21 cellular contexts compared by ENCODE assay signal in the genomic region with DNA sequence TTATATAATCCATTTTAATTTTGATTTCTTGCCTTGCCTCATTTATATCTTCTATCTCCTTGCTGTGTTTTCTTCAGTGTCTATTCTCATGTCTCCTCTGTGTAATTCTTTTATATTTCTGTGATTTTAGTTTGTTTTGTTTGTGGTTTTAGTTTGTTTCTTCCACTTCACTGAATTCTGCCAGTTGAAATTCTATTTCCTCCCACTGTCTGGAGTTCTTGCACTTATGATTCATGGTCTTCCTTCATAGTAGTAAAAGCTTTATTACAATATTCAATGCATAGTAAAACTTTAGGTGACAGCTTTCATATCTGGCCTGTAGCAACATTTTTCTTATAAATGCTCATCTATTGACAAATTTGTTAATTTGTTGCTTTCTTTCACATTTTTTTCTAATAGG.
A peak's percentile ranks its signal among the peaks of the same experiment; 100 is the strongest.
DNase-seq lines count a peak whose midpoint lies in the region; ATAC-seq and TF ChIP-seq lines count a peak whose summit lies in the region.
"Had no signal": no experiment of that assay in that cellular context is flagged by ENCODE, and none has a peak within 500 bp of the region (broad histone marks: within the 10 kb centered on the region; RNA-seq: fewer than 3 reads in every experiment).

No MANE protein-coding gene starts in this region.

- H3K9me1 ChIP-seq in IMR-90 (ENCODE audit: insufficient read depth, low read length): no peaks in the 10 kb centered on the region

- no peak overlapping the region for H4K91ac ChIP-seq in IMR-90 (ENCODE audit: insufficient read depth, low read depth, low read length)

- H3K9me3 ChIP-seq in IMR-90 (ENCODE audit: control insufficient read depth, insufficient read depth, low read length): no peaks in the 10 kb centered on the region
- H3K9me3 ChIP-seq: A549, BLaER1, HAP-1, SK-N-SH had no signal

- H2BK15ac ChIP-seq in IMR-90 (ENCODE audit: low read depth, low read length): no peak overlapping the region

- H2BK120ac ChIP-seq in IMR-90 (ENCODE audit: low read depth, low read length): no peak overlapping the region

- no peak overlapping the region for H2AFZ ChIP-seq in IMR-90 (replicated peaks; ENCODE audit: low read length, poor library complexity)

- ATAC-seq in IMR-90 (ENCODE audit: low read depth) (no peak), GM19467 (IDR thresholded peaks at IDR 0.05; ENCODE audit: unreplicated experiment) (no peak), GM18873 (IDR thresholded peaks at IDR 0.05; ENCODE audit: low FRiP score, unreplicated experiment) (no peak), HG03095 (IDR thresholded peaks at IDR 0.05; ENCODE audit: unreplicated experiment) (no peak)
- ATAC-seq: A549 had no signal

- H3K23ac ChIP-seq in IMR-90 (ENCODE audit: low read depth, low read length): no peak overlapping the region

- no peak overlapping the region for H4K5ac ChIP-seq in IMR-90 (ENCODE audit: low read depth, low read length)

- dilution Hi-C loops in IMR-90 (cut with HindIII; ENCODE audit: low sequenced_read_pairs, unreplicated experiment): no loop called here

- no peaks in the 10 kb centered on the region for H3K27me3 ChIP-seq in IMR-90 (ENCODE audit: control insufficient read depth, insufficient read depth, low read length)
- H3K27me3 ChIP-seq: BLaER1 had no signal

- H3K27ac ChIP-seq in IMR-90 (ENCODE audit: insufficient read depth, low read length): no peak overlapping the region
- H3K27ac ChIP-seq: A549, BLaER1 had no signal

- no peaks in the 10 kb centered on the region for H3K36me3 ChIP-seq in IMR-90 (ENCODE audit: control insufficient read depth, insufficient read depth, low read length)
- H3K36me3 ChIP-seq: BLaER1, HAP-1 had no signal

- peaks cover 8 to 19% of the 10 kb centered on the region in 2 experiments; a peak in 3 of 4 replicates for H3K79me1 ChIP-seq in IMR-90 (ENCODE audit: low read depth in 1 of 2, low read length in 2 of 2)

- H2BK20ac ChIP-seq in IMR-90 (ENCODE audit: low read depth, low read length): no peak overlapping the region

- no peak overlapping the region for H3K9ac ChIP-seq in IMR-90 (ENCODE audit: low read depth, low read length)
- H3K9ac ChIP-seq: BLaER1, SK-N-SH had no signal

- no peak overlapping the region for H2BK5ac ChIP-seq in IMR-90 (ENCODE audit: low read depth, low read length, poor library complexity, severe bottlenecking)

- no peak overlapping the region for H3K4ac ChIP-seq in IMR-90 (ENCODE audit: low read depth, low read length)

- TF ChIP-seq POLR2A in IMR-90 (IDR thresholded peaks at IDR 0.05; ENCODE audit: low read depth, low read length): no peak

- H2AK5ac ChIP-seq in IMR-90 (ENCODE audit: low read depth, low read length): no peak overlapping the region

- no peak overlapping the region for H3K56ac ChIP-seq in IMR-90 (ENCODE audit: extremely low read depth, insufficient read depth, low read length)

- CTCF ChIA-PET in IMR-90 (lab: Yijun Ruan, JAX): no interaction called here

- H4K8ac ChIP-seq in IMR-90 (ENCODE audit: low read depth in 2 of 2, low read length in 2 of 2): no peak overlapping the region

- TF ChIP-seq RAD21 in IMR-90 (IDR thresholded peaks at IDR 0.05; ENCODE audit: low read length): no peak

- H3K18ac ChIP-seq in IMR-90 (ENCODE audit: low read depth, low read length): no peak overlapping the region

- H3K4me2 ChIP-seq in IMR-90 (ENCODE audit: low read depth, low read length): no peak overlapping the region
- H3K4me2 ChIP-seq: A549, BLaER1, SK-N-SH had no signal

- in situ Hi-C loops in IMR-90 (cut with MboI; ENCODE audit: low sequenced_read_pairs): no loop called here

- POLR2A ChIA-PET in IMR-90 (lab: Charles Lee; ENCODE audit: unreplicated experiment): no interaction called here

- H3K4me3 ChIP-seq in IMR-90 (ENCODE audit: insufficient read depth, low read depth, low read length) (no peak overlapping the region), retinal pigment epithelial cell (ENCODE audit: low read length) (no peak overlapping the region)
- H3K4me3 ChIP-seq: A549, BLaER1, HAP-1 had no signal

- H3K14ac ChIP-seq in IMR-90 (replicated peaks; ENCODE audit: low read depth, low read length): no peak overlapping the region

- intact Hi-C loops in IMR-90 (cut with micrococcal nuclease): no loop called here

- no peaks in the 10 kb centered on the region for H3K4me1 ChIP-seq in IMR-90 (ENCODE audit: control insufficient read depth, insufficient read depth, low read length)
- H3K4me1 ChIP-seq: A549, BLaER1, HAP-1 had no signal

- DNase-seq in IMR-90 (peak; percentile 23), astrocyte of the hippocampus (ENCODE audit: low read depth, low spot score) (peak; percentile 62), glomerular visceral epithelial cell (ENCODE audit: extremely low spot score) (peak; percentile 17), retinal pigment epithelial cell (ENCODE audit: low read depth) (peak; percentile 29), SW480 (ENCODE audit: low spot score) (no peak)
- DNase-seq: Calu3; CD4-positive, alpha-beta memory T cell; EL; Kasumi-1; NCI-H1092 treated with DMSO at 0.1 percent for 48 hours; NCI-H2081 treated with DMSO at 0.1 percent for 48 hours; NCI-H748 treated with DMSO at 0.1 percent for 48 hours; OCI-M1; SHP77 treated with DMSO at 0.1 percent for 48 hours; SK-N-SH had no signal

- TF ChIP-seq CTCF in IMR-90 (conservative IDR thresholded peaks at IDR 0.05; ENCODE audit: low read depth, low read length) (no peak), retinal pigment epithelial cell (conservative IDR thresholded peaks at IDR 0.05; ENCODE audit: low read depth, low read length) (no peak)

- H2AK9ac ChIP-seq in IMR-90 (replicated peaks; ENCODE audit: low read depth, low read length, poor library complexity): no peak overlapping the region

- BruUV-seq in IMR-90 (replicated peaks; lab: Mats Ljungman, UMichigan): no TSS peak

- no peaks in the 10 kb centered on the region for H4K20me1 ChIP-seq in IMR-90 (ENCODE audit: insufficient read depth, low read length)
- H4K20me1 ChIP-seq: BLaER1 had no signal

TF ChIP-seq in IMR-90, 13 proteins besides CTCF, POLR2A, EP300 and RAD21:
- TF ChIP-seq CEBPB (IDR thresholded peaks at IDR 0.05; ENCODE audit: low read depth, low read length) (no peak), MAFK (IDR thresholded peaks at IDR 0.05; ENCODE audit: low read depth, low read length) (no peak), RCOR1 (IDR thresholded peaks at IDR 0.05; ENCODE audit: insufficient replicate concordance, low read length) (no peak), CHD1 (IDR thresholded peaks at IDR 0.05; ENCODE audit: low read depth, low read length) (no peak), RFX5 (IDR thresholded peaks at IDR 0.05; ENCODE audit: low read depth, low read length) (no peak), SMC3 (IDR thresholded peaks at IDR 0.05; ENCODE audit: low read depth, low read length) (no peak), BHLHE40 (IDR thresholded peaks at IDR 0.05; ENCODE audit: low read depth, low read length) (no peak), MAZ (IDR thresholded peaks at IDR 0.05; ENCODE audit: borderline replicate concordance, low read depth, low read length) (no peak)
- TF ChIP-seq, protein P1, sequence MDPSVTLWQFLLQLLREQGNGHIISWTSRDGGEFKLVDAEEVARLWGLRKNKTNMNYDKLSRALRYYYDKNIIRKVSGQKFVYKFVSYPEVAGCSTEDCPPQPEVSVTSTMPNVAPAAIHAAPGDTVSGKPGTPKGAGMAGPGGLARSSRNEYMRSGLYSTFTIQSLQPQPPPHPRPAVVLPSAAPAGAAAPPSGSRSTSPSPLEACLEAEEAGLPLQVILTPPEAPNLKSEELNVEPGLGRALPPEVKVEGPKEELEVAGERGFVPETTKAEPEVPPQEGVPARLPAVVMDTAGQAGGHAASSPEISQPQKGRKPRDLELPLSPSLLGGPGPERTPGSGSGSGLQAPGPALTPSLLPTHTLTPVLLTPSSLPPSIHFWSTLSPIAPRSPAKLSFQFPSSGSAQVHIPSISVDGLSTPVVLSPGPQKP (IDR thresholded peaks at IDR 0.05; ENCODE audit: borderline replicate concordance, low read depth, low read length): no peak
TF ChIP-seq in IMR-90: peak in this region for 0.
